21 cellular contexts compared by ENCODE assay signal in the genomic region with DNA sequence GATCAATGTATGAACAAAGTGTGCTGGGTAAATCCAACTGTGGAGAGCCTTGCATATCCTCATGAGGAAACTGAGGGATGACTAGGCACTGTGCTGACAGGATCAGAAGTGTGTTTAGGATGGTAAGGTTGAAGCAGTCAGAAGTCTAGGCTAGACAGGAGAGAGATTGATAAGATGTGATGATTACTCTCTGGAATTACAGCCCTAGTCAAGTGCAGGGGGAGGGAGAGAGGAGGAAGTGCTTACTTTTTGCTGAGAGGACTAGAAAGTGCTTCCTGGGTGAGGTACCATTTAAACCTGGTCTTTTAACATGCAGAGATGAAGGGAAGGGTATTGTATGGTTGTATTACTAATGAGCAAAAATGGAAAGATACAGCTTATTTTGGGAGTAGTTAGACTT. TPM values are rescaled to one million over a fixed set of nuclear protein-coding genes. Genes with fewer than 3 reads are reported as not detected.
"Had no signal": no experiment of that assay in that cellular context is flagged by ENCODE, and none has a peak within 500 bp of the region (broad histone marks: within the 10 kb centered on the region; RNA-seq: fewer than 3 reads in every experiment).

No MANE protein-coding gene starts in this region.

- FAIRE-seq: frontal cortex had no signal

- H3K4me1 Mint-ChIP-seq: activated T-helper 17 cell treated with anti-CD3 and anti-CD28 coated beads, Interleukin-2, amount 50 U/mL, for 72 hours; naive B cell; neural crest cell had no signal

- H3K27ac Mint-ChIP-seq: activated naive CD8-positive, alpha-beta T cell; activated T-helper 17 cell treated with anti-CD3 and anti-CD28 coated beads, Interleukin-2, amount 50 U/mL, for 72 hours; naive B cell had no signal

- H3K36me3 ChIP-seq: adrenal gland, ascending aorta had no signal

- H3K4me1 ChIP-seq: adrenal gland, ascending aorta, testis had no signal

- H3K9me3 Mint-ChIP-seq: activated T-helper 17 cell treated with anti-CD3 and anti-CD28 coated beads, Interleukin-2, amount 50 U/mL, for 72 hours; neural crest cell had no signal

- H3K9me3 ChIP-seq: adrenal gland, ascending aorta, testis had no signal

- H3K27ac ChIP-seq: adrenal gland, ascending aorta, testis had no signal

- DNase-seq: activated T-cell treated with anti-CD3 and anti-CD28 coated beads, Interleukin-2, amount 50 U/mL, for 1 hour; adrenal gland; central memory CD4-positive, alpha-beta T cell; dermis blood vessel endothelial cell; effector CD8-positive, alpha-beta T cell; hippocampal formation; mesenchymal stem cell; naive B cell; posterior cingulate gyrus; stimulated activated CD4-positive, alpha-beta T cell treated with anti-CD3 and anti-CD28 coated beads, Interleukin-2, amount 100 ng/mL, for 48 hours; stimulated activated CD8-positive, alpha-beta memory T cell treated with anti-CD3 and anti-CD28 coated beads, Interleukin-4, amount 100 ng/mL, for 48 hours; stimulated activated naive CD4-positive, alpha-beta T cell; testis; trophoblast cell had no signal

- H3K36me3 Mint-ChIP-seq: activated naive CD8-positive, alpha-beta T cell; naive B cell had no signal

- H3K4me3 ChIP-seq: adrenal gland, ascending aorta, testis had no signal

- H3K4me3 Mint-ChIP-seq: activated naive CD8-positive, alpha-beta T cell; activated T-helper 17 cell treated with anti-CD3 and anti-CD28 coated beads, Interleukin-2, amount 50 U/mL, for 72 hours; naive B cell; neural crest cell had no signal

- H3K27me3 ChIP-seq: adrenal gland, ascending aorta, testis had no signal

- ATAC-seq: activated T-helper 17 cell treated with anti-CD3 and anti-CD28 coated beads, Interleukin-2, amount 50 U/mL, for 72 hours; sciatic nerve had no signal

RNA-seq across cellular contexts. Expression of gene FHIP1A, which starts 23.7 kb away (rescaled TPM):
- total RNA-seq: ascending aorta; neural crest cell; T-helper 2 cell treated with Interferon-gamma antibody and Interleukin-4, amounts not matched to agents 100 ng/mL and 5 ng/mL, for 36 hours had no signal
